ENCODE assay signal across 1 cellular context in the genomic region with DNA sequence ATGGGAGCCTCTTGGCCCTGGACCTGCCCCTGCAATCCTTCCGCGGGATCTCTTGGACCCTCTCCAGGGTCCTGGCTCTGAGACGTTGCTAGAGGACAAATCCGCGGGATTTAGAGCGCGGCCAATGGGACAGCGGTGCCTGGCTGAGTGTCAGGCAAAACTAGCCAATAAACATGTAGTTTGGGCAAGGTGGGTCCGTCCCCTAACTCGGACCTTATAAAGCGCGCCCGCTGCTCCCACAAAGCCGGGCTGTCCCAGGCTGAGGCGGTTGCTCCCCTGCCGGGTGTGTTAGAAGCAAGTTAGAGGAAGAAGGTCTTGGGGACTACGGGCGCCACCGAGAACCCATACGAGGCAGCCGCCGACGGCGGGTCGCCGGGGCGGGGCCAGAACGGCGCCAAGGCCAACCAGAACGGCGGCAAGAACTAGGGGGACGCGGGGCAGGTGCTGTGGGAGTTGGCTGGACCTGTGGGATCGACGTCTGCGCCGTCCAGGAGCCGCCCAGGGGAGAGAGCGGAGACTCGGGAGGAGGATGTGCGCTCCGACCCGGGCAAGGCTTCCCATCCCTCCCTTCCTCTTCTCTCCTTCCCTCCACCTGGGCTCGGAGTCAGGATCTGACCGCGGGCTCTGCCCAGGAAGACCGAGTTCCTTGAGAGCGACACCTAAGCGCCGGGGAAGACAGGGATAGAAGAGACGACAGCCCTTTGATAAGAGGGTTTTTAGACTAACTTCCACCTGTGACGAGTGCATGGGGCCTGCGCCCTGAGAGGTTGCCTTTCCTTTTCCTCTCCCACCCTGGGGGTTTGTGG.
TF ChIP-seq lines count a peak whose summit lies in the region.

No MANE protein-coding gene starts in this region.

TF ChIP-seq in WTC11, 78 proteins besides CTCF, POLR2A, EP300 and RAD21 (continued from another document and continues in another):
- TF ChIP-seq, protein P1, sequence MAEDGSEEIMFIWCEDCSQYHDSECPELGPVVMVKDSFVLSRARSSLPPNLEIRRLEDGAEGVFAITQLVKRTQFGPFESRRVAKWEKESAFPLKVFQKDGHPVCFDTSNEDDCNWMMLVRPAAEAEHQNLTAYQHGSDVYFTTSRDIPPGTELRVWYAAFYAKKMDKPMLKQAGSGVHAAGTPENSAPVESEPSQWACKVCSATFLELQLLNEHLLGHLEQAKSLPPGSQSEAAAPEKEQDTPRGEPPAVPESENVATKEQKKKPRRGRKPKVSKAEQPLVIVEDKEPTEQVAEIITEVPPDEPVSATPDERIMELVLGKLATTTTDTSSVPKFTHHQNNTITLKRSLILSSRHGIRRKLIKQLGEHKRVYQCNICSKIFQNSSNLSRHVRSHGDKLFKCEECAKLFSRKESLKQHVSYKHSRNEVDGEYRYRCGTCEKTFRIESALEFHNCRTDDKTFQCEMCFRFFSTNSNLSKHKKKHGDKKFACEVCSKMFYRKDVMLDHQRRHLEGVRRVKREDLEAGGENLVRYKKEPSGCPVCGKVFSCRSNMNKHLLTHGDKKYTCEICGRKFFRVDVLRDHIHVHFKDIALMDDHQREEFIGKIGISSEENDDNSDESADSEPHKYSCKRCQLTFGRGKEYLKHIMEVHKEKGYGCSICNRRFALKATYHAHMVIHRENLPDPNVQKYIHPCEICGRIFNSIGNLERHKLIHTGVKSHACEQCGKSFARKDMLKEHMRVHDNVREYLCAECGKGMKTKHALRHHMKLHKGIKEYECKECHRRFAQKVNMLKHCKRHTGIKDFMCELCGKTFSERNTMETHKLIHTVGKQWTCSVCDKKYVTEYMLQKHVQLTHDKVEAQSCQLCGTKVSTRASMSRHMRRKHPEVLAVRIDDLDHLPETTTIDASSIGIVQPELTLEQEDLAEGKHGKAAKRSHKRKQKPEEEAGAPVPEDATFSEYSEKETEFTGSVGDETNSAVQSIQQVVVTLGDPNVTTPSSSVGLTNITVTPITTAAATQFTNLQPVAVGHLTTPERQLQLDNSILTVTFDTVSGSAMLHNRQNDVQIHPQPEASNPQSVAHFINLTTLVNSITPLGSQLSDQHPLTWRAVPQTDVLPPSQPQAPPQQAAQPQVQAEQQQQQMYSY (CRISPR knock-in tag; IDR thresholded peaks at IDR 0.05): no peak
- TF ChIP-seq, protein P2, sequence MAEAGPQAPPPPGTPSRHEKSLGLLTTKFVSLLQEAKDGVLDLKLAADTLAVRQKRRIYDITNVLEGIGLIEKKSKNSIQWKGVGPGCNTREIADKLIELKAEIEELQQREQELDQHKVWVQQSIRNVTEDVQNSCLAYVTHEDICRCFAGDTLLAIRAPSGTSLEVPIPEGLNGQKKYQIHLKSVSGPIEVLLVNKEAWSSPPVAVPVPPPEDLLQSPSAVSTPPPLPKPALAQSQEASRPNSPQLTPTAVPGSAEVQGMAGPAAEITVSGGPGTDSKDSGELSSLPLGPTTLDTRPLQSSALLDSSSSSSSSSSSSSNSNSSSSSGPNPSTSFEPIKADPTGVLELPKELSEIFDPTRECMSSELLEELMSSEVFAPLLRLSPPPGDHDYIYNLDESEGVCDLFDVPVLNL (CRISPR knock-in tag; IDR thresholded peaks at IDR 0.05; ENCODE audit: borderline replicate concordance, low read depth): 0 out of 2 replicates have a peak, but pooled peaks have one; percentile 40
- TF ChIP-seq ZNF396 (CRISPR knock-in tag; IDR thresholded peaks at IDR 0.05; ENCODE audit: borderline replicate concordance): no peak
- no peak; the same call in 1 of the 2 replicates for TF ChIP-seq MYBL2 (CRISPR knock-in tag; IDR thresholded peaks at IDR 0.05)
- TF ChIP-seq, protein P3, sequence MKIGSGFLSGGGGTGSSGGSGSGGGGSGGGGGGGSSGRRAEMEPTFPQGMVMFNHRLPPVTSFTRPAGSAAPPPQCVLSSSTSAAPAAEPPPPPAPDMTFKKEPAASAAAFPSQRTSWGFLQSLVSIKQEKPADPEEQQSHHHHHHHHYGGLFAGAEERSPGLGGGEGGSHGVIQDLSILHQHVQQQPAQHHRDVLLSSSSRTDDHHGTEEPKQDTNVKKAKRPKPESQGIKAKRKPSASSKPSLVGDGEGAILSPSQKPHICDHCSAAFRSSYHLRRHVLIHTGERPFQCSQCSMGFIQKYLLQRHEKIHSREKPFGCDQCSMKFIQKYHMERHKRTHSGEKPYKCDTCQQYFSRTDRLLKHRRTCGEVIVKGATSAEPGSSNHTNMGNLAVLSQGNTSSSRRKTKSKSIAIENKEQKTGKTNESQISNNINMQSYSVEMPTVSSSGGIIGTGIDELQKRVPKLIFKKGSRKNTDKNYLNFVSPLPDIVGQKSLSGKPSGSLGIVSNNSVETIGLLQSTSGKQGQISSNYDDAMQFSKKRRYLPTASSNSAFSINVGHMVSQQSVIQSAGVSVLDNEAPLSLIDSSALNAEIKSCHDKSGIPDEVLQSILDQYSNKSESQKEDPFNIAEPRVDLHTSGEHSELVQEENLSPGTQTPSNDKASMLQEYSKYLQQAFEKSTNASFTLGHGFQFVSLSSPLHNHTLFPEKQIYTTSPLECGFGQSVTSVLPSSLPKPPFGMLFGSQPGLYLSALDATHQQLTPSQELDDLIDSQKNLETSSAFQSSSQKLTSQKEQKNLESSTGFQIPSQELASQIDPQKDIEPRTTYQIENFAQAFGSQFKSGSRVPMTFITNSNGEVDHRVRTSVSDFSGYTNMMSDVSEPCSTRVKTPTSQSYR (CRISPR knock-in tag; IDR thresholded peaks at IDR 0.05): no peak
- TF ChIP-seq, protein P4, sequence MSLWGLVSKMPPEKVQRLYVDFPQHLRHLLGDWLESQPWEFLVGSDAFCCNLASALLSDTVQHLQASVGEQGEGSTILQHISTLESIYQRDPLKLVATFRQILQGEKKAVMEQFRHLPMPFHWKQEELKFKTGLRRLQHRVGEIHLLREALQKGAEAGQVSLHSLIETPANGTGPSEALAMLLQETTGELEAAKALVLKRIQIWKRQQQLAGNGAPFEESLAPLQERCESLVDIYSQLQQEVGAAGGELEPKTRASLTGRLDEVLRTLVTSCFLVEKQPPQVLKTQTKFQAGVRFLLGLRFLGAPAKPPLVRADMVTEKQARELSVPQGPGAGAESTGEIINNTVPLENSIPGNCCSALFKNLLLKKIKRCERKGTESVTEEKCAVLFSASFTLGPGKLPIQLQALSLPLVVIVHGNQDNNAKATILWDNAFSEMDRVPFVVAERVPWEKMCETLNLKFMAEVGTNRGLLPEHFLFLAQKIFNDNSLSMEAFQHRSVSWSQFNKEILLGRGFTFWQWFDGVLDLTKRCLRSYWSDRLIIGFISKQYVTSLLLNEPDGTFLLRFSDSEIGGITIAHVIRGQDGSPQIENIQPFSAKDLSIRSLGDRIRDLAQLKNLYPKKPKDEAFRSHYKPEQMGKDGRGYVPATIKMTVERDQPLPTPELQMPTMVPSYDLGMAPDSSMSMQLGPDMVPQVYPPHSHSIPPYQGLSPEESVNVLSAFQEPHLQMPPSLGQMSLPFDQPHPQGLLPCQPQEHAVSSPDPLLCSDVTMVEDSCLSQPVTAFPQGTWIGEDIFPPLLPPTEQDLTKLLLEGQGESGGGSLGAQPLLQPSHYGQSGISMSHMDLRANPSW (CRISPR knock-in tag; conservative IDR thresholded peaks at IDR 0.05; ENCODE audit: low read depth): no peak
- TF ChIP-seq, protein P5, sequence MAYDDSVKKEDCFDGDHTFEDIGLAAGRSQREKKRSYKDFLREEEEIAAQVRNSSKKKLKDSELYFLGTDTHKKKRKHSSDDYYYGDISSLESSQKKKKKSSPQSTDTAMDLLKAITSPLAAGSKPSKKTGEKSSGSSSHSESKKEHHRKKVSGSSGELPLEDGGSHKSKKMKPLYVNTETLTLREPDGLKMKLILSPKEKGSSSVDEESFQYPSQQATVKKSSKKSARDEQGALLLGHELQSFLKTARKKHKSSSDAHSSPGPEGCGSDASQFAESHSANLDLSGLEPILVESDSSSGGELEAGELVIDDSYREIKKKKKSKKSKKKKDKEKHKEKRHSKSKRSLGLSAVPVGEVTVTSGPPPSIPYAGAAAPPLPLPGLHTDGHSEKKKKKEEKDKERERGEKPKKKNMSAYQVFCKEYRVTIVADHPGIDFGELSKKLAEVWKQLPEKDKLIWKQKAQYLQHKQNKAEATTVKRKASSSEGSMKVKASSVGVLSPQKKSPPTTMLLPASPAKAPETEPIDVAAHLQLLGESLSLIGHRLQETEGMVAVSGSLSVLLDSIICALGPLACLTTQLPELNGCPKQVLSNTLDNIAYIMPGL (CRISPR knock-in tag; IDR thresholded peaks at IDR 0.05): no peak
- no peak for TF ChIP-seq NR2C2 (CRISPR knock-in tag; IDR thresholded peaks at IDR 0.05)
- TF ChIP-seq SMAD3 (CRISPR knock-in tag; IDR thresholded peaks at IDR 0.05; ENCODE audit: borderline replicate concordance): no peak
- no peak for TF ChIP-seq GRHL2 (CRISPR knock-in tag; IDR thresholded peaks at IDR 0.05; ENCODE audit: insufficient replicate concordance, severe bottlenecking)
- TF ChIP-seq ZNF671 (CRISPR knock-in tag; IDR thresholded peaks at IDR 0.05): no peak
- no peak for TF ChIP-seq CREB1 (CRISPR knock-in tag; IDR thresholded peaks at IDR 0.05)
- TF ChIP-seq PRRX2 (CRISPR knock-in tag; IDR thresholded peaks at IDR 0.05): no peak
- TF ChIP-seq NFYB (CRISPR knock-in tag; conservative IDR thresholded peaks at IDR 0.05; ENCODE audit: low read depth): peak; percentile 94
- TF ChIP-seq ZNF317 (CRISPR knock-in tag; IDR thresholded peaks at IDR 0.05; ENCODE audit: borderline replicate concordance, low read depth): no peak
- TF ChIP-seq, protein P6, sequence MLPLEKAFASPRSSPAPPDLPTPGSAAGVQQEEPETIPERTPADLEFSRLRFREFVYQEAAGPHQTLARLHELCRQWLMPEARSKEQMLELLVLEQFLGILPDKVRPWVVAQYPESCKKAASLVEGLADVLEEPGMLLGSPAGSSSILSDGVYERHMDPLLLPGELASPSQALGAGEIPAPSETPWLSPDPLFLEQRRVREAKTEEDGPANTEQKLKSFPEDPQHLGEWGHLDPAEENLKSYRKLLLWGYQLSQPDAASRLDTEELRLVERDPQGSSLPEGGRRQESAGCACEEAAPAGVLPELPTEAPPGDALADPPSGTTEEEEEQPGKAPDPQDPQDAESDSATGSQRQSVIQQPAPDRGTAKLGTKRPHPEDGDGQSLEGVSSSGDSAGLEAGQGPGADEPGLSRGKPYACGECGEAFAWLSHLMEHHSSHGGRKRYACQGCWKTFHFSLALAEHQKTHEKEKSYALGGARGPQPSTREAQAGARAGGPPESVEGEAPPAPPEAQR (CRISPR knock-in tag; IDR thresholded peaks at IDR 0.05): no peak
- no peak for TF ChIP-seq ELF4 (CRISPR knock-in tag; IDR thresholded peaks at IDR 0.05; ENCODE audit: low read depth)
- TF ChIP-seq, protein P7, sequence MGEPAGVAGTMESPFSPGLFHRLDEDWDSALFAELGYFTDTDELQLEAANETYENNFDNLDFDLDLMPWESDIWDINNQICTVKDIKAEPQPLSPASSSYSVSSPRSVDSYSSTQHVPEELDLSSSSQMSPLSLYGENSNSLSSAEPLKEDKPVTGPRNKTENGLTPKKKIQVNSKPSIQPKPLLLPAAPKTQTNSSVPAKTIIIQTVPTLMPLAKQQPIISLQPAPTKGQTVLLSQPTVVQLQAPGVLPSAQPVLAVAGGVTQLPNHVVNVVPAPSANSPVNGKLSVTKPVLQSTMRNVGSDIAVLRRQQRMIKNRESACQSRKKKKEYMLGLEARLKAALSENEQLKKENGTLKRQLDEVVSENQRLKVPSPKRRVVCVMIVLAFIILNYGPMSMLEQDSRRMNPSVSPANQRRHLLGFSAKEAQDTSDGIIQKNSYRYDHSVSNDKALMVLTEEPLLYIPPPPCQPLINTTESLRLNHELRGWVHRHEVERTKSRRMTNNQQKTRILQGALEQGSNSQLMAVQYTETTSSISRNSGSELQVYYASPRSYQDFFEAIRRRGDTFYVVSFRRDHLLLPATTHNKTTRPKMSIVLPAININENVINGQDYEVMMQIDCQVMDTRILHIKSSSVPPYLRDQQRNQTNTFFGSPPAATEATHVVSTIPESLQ (CRISPR knock-in tag; IDR thresholded peaks at IDR 0.05): no peak
- TF ChIP-seq, protein P8, sequence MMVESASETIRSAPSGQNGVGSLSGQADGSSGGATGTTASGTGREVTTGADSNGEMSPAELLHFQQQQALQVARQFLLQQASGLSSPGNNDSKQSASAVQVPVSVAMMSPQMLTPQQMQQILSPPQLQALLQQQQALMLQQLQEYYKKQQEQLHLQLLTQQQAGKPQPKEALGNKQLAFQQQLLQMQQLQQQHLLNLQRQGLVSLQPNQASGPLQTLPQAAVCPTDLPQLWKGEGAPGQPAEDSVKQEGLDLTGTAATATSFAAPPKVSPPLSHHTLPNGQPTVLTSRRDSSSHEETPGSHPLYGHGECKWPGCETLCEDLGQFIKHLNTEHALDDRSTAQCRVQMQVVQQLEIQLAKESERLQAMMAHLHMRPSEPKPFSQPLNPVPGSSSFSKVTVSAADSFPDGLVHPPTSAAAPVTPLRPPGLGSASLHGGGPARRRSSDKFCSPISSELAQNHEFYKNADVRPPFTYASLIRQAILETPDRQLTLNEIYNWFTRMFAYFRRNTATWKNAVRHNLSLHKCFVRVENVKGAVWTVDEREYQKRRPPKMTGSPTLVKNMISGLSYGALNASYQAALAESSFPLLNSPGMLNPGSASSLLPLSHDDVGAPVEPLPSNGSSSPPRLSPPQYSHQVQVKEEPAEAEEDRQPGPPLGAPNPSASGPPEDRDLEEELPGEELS (CRISPR knock-in tag; IDR thresholded peaks at IDR 0.05): no peak
- no peak for TF ChIP-seq ZNF121 (CRISPR knock-in tag; IDR thresholded peaks at IDR 0.05)
- TF ChIP-seq, protein P9, sequence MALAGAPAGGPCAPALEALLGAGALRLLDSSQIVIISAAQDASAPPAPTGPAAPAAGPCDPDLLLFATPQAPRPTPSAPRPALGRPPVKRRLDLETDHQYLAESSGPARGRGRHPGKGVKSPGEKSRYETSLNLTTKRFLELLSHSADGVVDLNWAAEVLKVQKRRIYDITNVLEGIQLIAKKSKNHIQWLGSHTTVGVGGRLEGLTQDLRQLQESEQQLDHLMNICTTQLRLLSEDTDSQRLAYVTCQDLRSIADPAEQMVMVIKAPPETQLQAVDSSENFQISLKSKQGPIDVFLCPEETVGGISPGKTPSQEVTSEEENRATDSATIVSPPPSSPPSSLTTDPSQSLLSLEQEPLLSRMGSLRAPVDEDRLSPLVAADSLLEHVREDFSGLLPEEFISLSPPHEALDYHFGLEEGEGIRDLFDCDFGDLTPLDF (CRISPR knock-in tag; IDR thresholded peaks at IDR 0.05): no peak
- TF ChIP-seq SP1 (CRISPR knock-in tag; conservative IDR thresholded peaks at IDR 0.05): peak; percentile 58
- peak; percentile 40 for TF ChIP-seq GABPB1 (CRISPR knock-in tag; IDR thresholded peaks at IDR 0.05)
- no peak for TF ChIP-seq IRF2 (CRISPR knock-in tag; IDR thresholded peaks at IDR 0.05; ENCODE audit: borderline replicate concordance, low read depth)
- TF ChIP-seq, protein P10, sequence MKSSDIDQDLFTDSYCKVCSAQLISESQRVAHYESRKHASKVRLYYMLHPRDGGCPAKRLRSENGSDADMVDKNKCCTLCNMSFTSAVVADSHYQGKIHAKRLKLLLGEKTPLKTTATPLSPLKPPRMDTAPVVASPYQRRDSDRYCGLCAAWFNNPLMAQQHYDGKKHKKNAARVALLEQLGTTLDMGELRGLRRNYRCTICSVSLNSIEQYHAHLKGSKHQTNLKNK (CRISPR knock-in tag; IDR thresholded peaks at IDR 0.05): no peak
- TF ChIP-seq ATF1 (CRISPR knock-in tag; IDR thresholded peaks at IDR 0.05): no peak
- TF ChIP-seq TP53 (CRISPR knock-in tag; IDR thresholded peaks at IDR 0.05): no peak
- TF ChIP-seq CBFB (CRISPR knock-in tag; IDR thresholded peaks at IDR 0.05; ENCODE audit: low read depth): no peak
- TF ChIP-seq OVOL2 (CRISPR knock-in tag; IDR thresholded peaks at IDR 0.05; ENCODE audit: borderline replicate concordance): no peak
- no peak for TF ChIP-seq NFE2L1 (CRISPR knock-in tag; IDR thresholded peaks at IDR 0.05)
- no peak for TF ChIP-seq SOX15 (CRISPR knock-in tag; IDR thresholded peaks at IDR 0.05)
- no peak for TF ChIP-seq JUN (CRISPR knock-in tag; IDR thresholded peaks at IDR 0.05)
- TF ChIP-seq FOXK1 (CRISPR knock-in tag; IDR thresholded peaks at IDR 0.05): peak; percentile 55; the same call in 1 of the 2 replicates
